In the genomic region with DNA sequence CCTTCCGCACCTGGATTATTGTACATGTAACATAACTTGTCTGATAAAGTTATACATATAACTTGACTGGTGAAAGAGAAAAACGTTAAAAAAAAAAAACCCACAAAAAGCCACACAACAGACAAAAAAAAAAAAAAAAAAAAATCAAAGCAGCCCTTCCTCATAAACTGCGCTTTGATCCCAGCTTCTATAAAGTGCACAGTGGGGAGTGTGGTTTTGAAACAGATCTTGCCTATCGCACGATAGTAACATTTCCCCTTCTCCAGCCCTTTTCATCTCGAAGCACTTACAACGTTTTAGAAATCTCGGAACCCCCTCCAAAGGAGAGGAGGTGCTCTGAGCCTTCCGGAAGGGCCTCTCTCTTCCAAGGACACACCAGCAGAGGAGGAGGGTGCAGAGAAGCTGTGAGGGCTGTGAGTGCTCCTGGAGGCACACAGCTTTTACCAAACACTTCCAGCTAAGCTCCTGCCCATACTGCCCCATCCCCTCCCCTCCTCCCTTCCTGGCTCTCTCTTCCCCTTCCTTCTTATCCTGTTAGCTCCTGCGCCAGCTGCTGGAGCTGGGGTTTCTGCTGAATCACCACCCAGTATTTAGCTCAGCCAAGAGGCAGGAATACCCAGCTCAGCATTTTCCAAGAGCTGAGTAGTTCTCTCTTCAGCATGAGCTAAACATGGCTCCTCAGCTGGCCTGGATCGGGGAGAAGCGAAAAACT, we compare ENCODE assay signal across 8 cellular contexts. TPM values are rescaled to one million over a fixed set of nuclear protein-coding genes. Genes with fewer than 3 reads are reported as not detected.
DNase-seq lines count a peak whose midpoint lies in the region; ATAC-seq and TF ChIP-seq lines count a peak whose summit lies in the region.

No MANE protein-coding gene starts in this region.

- DNase-seq in H4 (ENCODE audit: low spot score) (peak; percentile 98), SJCRH30 (peak; percentile 42 to 49), foreskin keratinocyte (peak; percentile 66 to 85), NCI-H1436 treated with DMSO at 0.1 percent for 48 hours (lab: John Stamatoyannopoulos, UW) (no peak)

- H3K27ac ChIP-seq in SJCRH30, result no peak overlapping the region
- peak overlapping the region; percentile 48 for H3K27ac ChIP-seq in foreskin keratinocyte
- peak overlapping the region; percentile 6 for H3K27ac ChIP-seq in neutrophil

- peak; percentile 86 for ATAC-seq in foreskin keratinocyte
- no peak for ATAC-seq in GM19351 (IDR thresholded peaks at IDR 0.05; ENCODE audit: unreplicated experiment)
- no peak for ATAC-seq in HG02970 (IDR thresholded peaks at IDR 0.05; ENCODE audit: low FRiP score, unreplicated experiment)
- no peak for ATAC-seq in HG03280 (IDR thresholded peaks at IDR 0.05; ENCODE audit: unreplicated experiment)

- H3K4me1 ChIP-seq in SJCRH30, result no peaks in the 10 kb centered on the region
- H3K4me1 ChIP-seq in foreskin keratinocyte, result peaks cover 19% of the 10 kb centered on the region
- peaks cover 37% of the 10 kb centered on the region in 2 experiments for H3K4me1 ChIP-seq in neutrophil (ENCODE audit: control insufficient read depth in 1 of 2, insufficient read depth in 1 of 2, low read depth in 1 of 2, low read length in 1 of 2)

- TF ChIP-seq CTCF in foreskin keratinocyte (conservative IDR thresholded peaks at IDR 0.05), result peak; percentile 36
- TF ChIP-seq CTCF in neutrophil (IDR thresholded peaks at IDR 0.05), result no peak

- H3K4me3 ChIP-seq in SJCRH30 (no peak overlapping the region), neutrophil (ENCODE audit: low read depth in 1 of 2, low read length in 1 of 2) (no peak overlapping the region)

- H3K36me3 ChIP-seq in SJCRH30 (no peaks in the 10 kb centered on the region), neutrophil (no peaks in the 10 kb centered on the region)

- peaks cover 10% of the 10 kb centered on the region; the same call in 1 of the 2 replicates for H3K27me3 ChIP-seq in SJCRH30
- H3K27me3 ChIP-seq in foreskin keratinocyte, result no peaks in the 10 kb centered on the region
- no peaks in the 10 kb centered on the region for H3K27me3 ChIP-seq in neutrophil

- H3K9me3 ChIP-seq in SJCRH30 (replicated peaks) (no peaks in the 10 kb centered on the region), neutrophil (no peaks in the 10 kb centered on the region)

RNA-seq across cellular contexts. Expression of a gene that starts 28.4 kb away (rescaled TPM):
- 5.2 and 5.6 TPM in 2 replicates for total RNA-seq in H4 (2014; rRNA removed; shearing (Covaris generic))
- 0.04 TPM in 1 of 2 replicates, not detected in the other for total RNA-seq in SJCRH30 (2014; rRNA removed; shearing (Covaris generic))
- 73.2 TPM in 2 replicates for total RNA-seq in foreskin keratinocyte
- 52.7 and 56.7 TPM in 2 replicates for polyA plus RNA-seq in foreskin keratinocyte

RNA-seq across cellular contexts. Expression of a gene that starts 36.0 kb away (rescaled TPM):
- total RNA-seq in H4 (2014; rRNA removed; shearing (Covaris generic)), result not detected in 2 replicates
- not detected in 2 replicates for total RNA-seq in SJCRH30 (2014; rRNA removed; shearing (Covaris generic))
- not detected in 2 replicates for total RNA-seq in foreskin keratinocyte
- polyA plus RNA-seq in foreskin keratinocyte, result not detected in 2 replicates

RNA-seq across cellular contexts. Expression of a gene that starts 50.2 kb away (rescaled TPM):
- not detected in 2 replicates for total RNA-seq in H4 (2014; rRNA removed; shearing (Covaris generic))
- total RNA-seq in SJCRH30 (2014; rRNA removed; shearing (Covaris generic)), result not detected in 2 replicates
- not detected in 2 replicates for total RNA-seq in foreskin keratinocyte
- not detected in 2 replicates for polyA plus RNA-seq in foreskin keratinocyte

RNA-seq across cellular contexts. Expression of a gene that starts 59.7 kb away (rescaled TPM):
- 71.4 and 93.4 TPM in 2 replicates for total RNA-seq in H4 (2014; rRNA removed; shearing (Covaris generic))
- total RNA-seq in SJCRH30 (2014; rRNA removed; shearing (Covaris generic)), result 43.6 and 46.0 TPM in 2 replicates
- total RNA-seq in foreskin keratinocyte, result 76.7 and 80.2 TPM in 2 replicates
- polyA plus RNA-seq in foreskin keratinocyte, result 86.6 and 91.2 TPM in 2 replicates

Comparison
In these comparisons a context has a peak if more than half of its experiments do, and no peak if none do; other contexts are left out.
1. RNA of a gene that starts 28.4 kb away (total RNA-seq): 73.2 TPM in foreskin keratinocyte; 5.2 to 5.6 TPM in H4 and 0.04 TPM in SJCRH30; every median in the first group is over 10 times any median in the second.